ENCODE assay signal across 35 cellular contexts in genomic region chr22:43508489-43508888, GRCh38.
"Had no signal": no experiment of that assay in that cellular context is flagged by ENCODE, and none has a peak within 500 bp of the region (broad histone marks: within the 10 kb centered on the region; RNA-seq: fewer than 3 reads in every experiment).

No MANE protein-coding gene starts in this region.

- H3K36me3 ChIP-seq: MG63 had no signal

- H3K4me3 ChIP-seq: MG63 had no signal

- DNase-seq: Karpas-422, Kasumi-1, MG63, MM.1S, MV-4-11, NCI-H1048, NCI-H1092, NCI-H1092 treated with DMSO at 0.1 percent for 48 hours, NCI-H1105, NCI-H1105 treated with DMSO at 0.1 percent for 48 hours, NCI-H1417, NCI-H1417 treated with DMSO at 0.1 percent for 48 hours, NCI-H1436, NCI-H1436 treated with DMSO at 0.1 percent for 48 hours, NCI-H146, NCI-H1694, NCI-H1694 treated with DMSO at 0.1 percent for 48 hours, NCI-H187, NCI-H187 treated with DMSO at 0.1 percent for 48 hours, NCI-H1930, NCI-H2029, NCI-H2029 treated with DMSO at 0.1 percent for 48 hours, NCI-H2081, NCI-H2081 treated with DMSO at 0.1 percent for 48 hours, NCI-H2107, NCI-H2171, NCI-H2171 treated with DMSO at 0.1 percent for 48 hours, NCI-H2227 treated with DMSO at 0.1 percent for 48 hours, NCI-H226, NCI-H446, NCI-H446 treated with DMSO at 0.1 percent for 48 hours, NCI-H510A, NCI-H510A treated with DMSO at 0.1 percent for 48 hours, NCI-H524, NCI-H524 treated with DMSO at 0.1 percent for 48 hours had no signal

- H3K9me3 ChIP-seq: MG63 had no signal

- H3K27me3 ChIP-seq: MG63 had no signal
